ENCODE assay signal across 17 cellular contexts in genomic region chr1:25971882-25972180, GRCh38. TPM values are rescaled to one million over a fixed set of nuclear protein-coding genes. Genes with fewer than 3 reads are reported as not detected.
A peak's percentile ranks its signal among the peaks of the same experiment; 100 is the strongest.
DNase-seq lines count a peak whose midpoint lies in the region; ATAC-seq, FAIRE-seq and TF ChIP-seq lines count a peak whose summit lies in the region.
"Had no signal": no experiment of that assay in that cellular context is flagged by ENCODE, and none has a peak within 500 bp of the region (broad histone marks: within the 10 kb centered on the region; RNA-seq: fewer than 3 reads in every experiment).

No MANE protein-coding gene starts in this region.

- H3K27me3 Mint-ChIP-seq in activated T-cell treated with anti-CD3 and anti-CD28 coated beads, Interleukin-2, amount 50 U/mL, for 4 hours (ENCODE audit: low read depth) = no peaks in the 10 kb centered on the region
- H3K27me3 Mint-ChIP-seq in stimulated activated memory B cell treated with anti-CD40 and anti-IgM and Interleukin-4, amounts not matched to agents 10 μg/mL and 1 μg/mL and 100 μg/mL, for 72 hours = no peaks in the 10 kb centered on the region

- H4K20me1 ChIP-seq in OCI-LY7 (ENCODE audit: insufficient read depth, low read length) (no peaks in the 10 kb centered on the region), GM12878 (ENCODE audit: control insufficient read depth, insufficient read depth) (no peaks in the 10 kb centered on the region)

- TF ChIP-seq CTCF in OCI-LY7 (conservative IDR thresholded peaks at IDR 0.05; ENCODE audit: low read length) (no peak), GM12878 (IDR thresholded peaks at IDR 0.05 in 2 of 3, conservative IDR thresholded peaks at IDR 0.05 in 1 of 3; ENCODE audit: control insufficient read depth in 2 of 3, extremely low read depth in 1 of 3, insufficient read depth in 1 of 3, low read depth in 3 of 3, low read length in 3 of 3) (no peak), GM13976 (IDR thresholded peaks at IDR 0.05; ENCODE audit: borderline replicate concordance, control extremely low read depth, extremely low read depth, insufficient read depth, missing control alignments) (no peak)

- no peak for TF ChIP-seq RAD21 in GM12878 (IDR thresholded peaks at IDR 0.05; ENCODE audit: insufficient read depth, low read depth, low read length)

- H3K36me3 ChIP-seq in OCI-LY7 (ENCODE audit: insufficient read depth, low read length) = peaks cover 25% of the 10 kb centered on the region
- H3K36me3 ChIP-seq in GM12878 (ENCODE audit: control insufficient read depth in 2 of 2, insufficient read depth in 2 of 2, low read length in 1 of 2) = peaks cover 0 to 14% of the 10 kb centered on the region in 2 experiments; a peak in 1 of 4 replicates
- H3K36me3 ChIP-seq: neural progenitor cell had no signal

- no peaks in the 10 kb centered on the region for H3K9me2 ChIP-seq in OCI-LY7 (ENCODE audit: insufficient read depth, low read length)

- TF ChIP-seq POLR2A in GM12878 (IDR thresholded peaks at IDR 0.05; ENCODE audit: low read depth, low read length) = no peak

- H3K4me3 ChIP-seq in OCI-LY7 (ENCODE audit: low read depth, low read length, poor library complexity, severe bottlenecking) (peak overlapping the region; percentile 3), GM12878 (no peak overlapping the region)
- H3K4me3 ChIP-seq: heart left ventricle, neural progenitor cell had no signal

- RAD21 ChIA-PET in GM12878 (lab: Charles Lee; ENCODE audit: unreplicated experiment) = no interaction called here

- CTCF ChIA-PET in OCI-LY7 (lab: Charles Lee; ENCODE audit: unreplicated experiment) = no interaction called here
- CTCF ChIA-PET in GM12878 (lab: Yijun Ruan, JAX) = interaction anchor here (0.6 to 1.5 kb wide), 3 partner anchors 10 to 77 kb away, joined by 3 to 5 read pairs (median 3); no protein-coding TSS in a partner anchor

- 100% methylated on average over 1 of the region's 1 CpG for WGBS in GM12878 (ENCODE audit: insufficient coverage, insufficient replicate concordance, low lambda C conversion rate, missing lambda C conversion rate)

- SMC1A ChIA-PET in GM12878 (lab: Charles Lee; ENCODE audit: uncharacterized antibody, unreplicated experiment) = interaction anchor here (1.0 to 1.6 kb wide), 4 partner anchors 26 to 76 kb away, joined by 3 to 6 read pairs (median 3); partner anchors contain the start of gene PAFAH2

- in situ Hi-C loops in GM12878 (cut with MboI) (no loop called here), GM13976 (cut with MboI; ENCODE audit: low sequenced_read_pairs, unreplicated experiment) (no loop called here)

- no peak for FAIRE-seq in GM12878 (lab: Jason Lieb, UNC)
- FAIRE-seq: bronchial epithelial cell had no signal

- peak overlapping the region; percentile 70 for H3K27ac Mint-ChIP-seq in stimulated activated memory B cell treated with anti-CD40 and anti-IgM and Interleukin-4, amounts not matched to agents 10 μg/mL and 1 μg/mL and 100 μg/mL, for 72 hours
- H3K27ac Mint-ChIP-seq: neural progenitor cell had no signal

- H3K27me3 ChIP-seq in GM12878 (replicated peaks in 1 of 2; ENCODE audit: control insufficient read depth in 2 of 2, insufficient read depth in 2 of 2, low read length in 1 of 2) = no peaks in the 10 kb centered on the region
- H3K27me3 ChIP-seq: heart left ventricle, neural progenitor cell had no signal

- no peak overlapping the region for H3K9ac ChIP-seq in GM12878 (ENCODE audit: control insufficient read depth, insufficient read depth, low read length)
- H3K9ac ChIP-seq: neural progenitor cell had no signal

- H3K4me1 ChIP-seq in OCI-LY7 (ENCODE audit: insufficient read depth, low read length, poor library complexity, severe bottlenecking) (peaks cover 17% of the 10 kb centered on the region), GM12878 (ENCODE audit: control insufficient read depth, insufficient read depth, low read length) (peaks cover 10% of the 10 kb centered on the region)
- H3K4me1 ChIP-seq: neural progenitor cell had no signal

- no peak for DNase-seq in activated T-cell treated with anti-CD3 and anti-CD28 coated beads, Interleukin-2, amount 50 U/mL, for 4 hours
- DNase-seq in activated T-cell treated with anti-CD3 and anti-CD28 coated beads, Interleukin-2, amount 50 U/mL, for 48 hours = no peak
- DNase-seq in OCI-LY7 (ENCODE audit: low spot score) (no peak), GM12878 (ENCODE audit: low read depth, low spot score) (no peak), GM13976 (ENCODE audit: low spot score) (no peak), NCI-H2107 treated with DMSO at 0.1 percent for 48 hours (lab: John Stamatoyannopoulos, UW; ENCODE audit: unreplicated experiment) (no peak)
- DNase-seq: Calu3, heart left ventricle, NCI-H1694, SHP77 treated with DMSO at 0.1 percent for 48 hours, T1000 had no signal

- peak; percentile 30 to 49 for ATAC-seq in activated T-cell treated with anti-CD3 and anti-CD28 coated beads, Interleukin-2, amount 50 U/mL, for 4 hours
- ATAC-seq in GM12878 (no peak), HG03097 (IDR thresholded peaks at IDR 0.05; ENCODE audit: low FRiP score, unreplicated experiment) (no peak)
- peak; percentile 2 for ATAC-seq in stimulated activated memory B cell treated with anti-CD40 and anti-IgM and Interleukin-4, amounts not matched to agents 10 μg/mL and 1 μg/mL and 100 μg/mL, for 72 hours
- ATAC-seq: HCT116, heart left ventricle had no signal

- peaks cover 38% of the 10 kb centered on the region for H3K4me1 Mint-ChIP-seq in activated T-cell treated with anti-CD3 and anti-CD28 coated beads, Interleukin-2, amount 50 U/mL, for 4 hours (ENCODE audit: low read depth)
- peaks cover 24% of the 10 kb centered on the region for H3K4me1 Mint-ChIP-seq in stimulated activated memory B cell treated with anti-CD40 and anti-IgM and Interleukin-4, amounts not matched to agents 10 μg/mL and 1 μg/mL and 100 μg/mL, for 72 hours
- H3K4me1 Mint-ChIP-seq: neural progenitor cell had no signal

- peak overlapping the region; percentile 71 for H3K27ac ChIP-seq in OCI-LY7 (ENCODE audit: low read depth, low read length, poor library complexity, severe bottlenecking)
- H3K27ac ChIP-seq in GM12878 (ENCODE audit: control insufficient read depth, insufficient read depth) = peak overlapping the region; percentile 46; the same call in 1 of the 2 replicates
- H3K27ac ChIP-seq: heart left ventricle, neural progenitor cell had no signal

- H2AFZ ChIP-seq in OCI-LY7 (ENCODE audit: low read length) (peak overlapping the region; percentile 77; the same call in 1 of the 2 replicates), GM12878 (ENCODE audit: control insufficient read depth, low read depth, low read length) (peak overlapping the region; percentile 25; the same call in 1 of the 2 replicates)
- H2AFZ ChIP-seq: neural progenitor cell had no signal

- intact Hi-C loops in OCI-LY7 (cut with micrococcal nuclease; ENCODE audit: unreplicated experiment) = no loop called here
- intact Hi-C loops in GM12878 (cut with micrococcal nuclease; ENCODE audit: unreplicated experiment) = no loop called here

- H3K9me3 ChIP-seq in OCI-LY7 (ENCODE audit: low read length) (no peaks in the 10 kb centered on the region), GM12878 (replicated peaks; ENCODE audit: control insufficient read depth, insufficient read depth, low read length) (no peaks in the 10 kb centered on the region)
- H3K9me3 ChIP-seq: heart left ventricle had no signal

- BruUV-seq in OCI-LY7 (replicated peaks; lab: Mats Ljungman, UMichigan) (no TSS peak), GM12878 (replicated peaks; lab: Mats Ljungman, UMichigan) (no TSS peak)

- H3K9me3 Mint-ChIP-seq in activated T-cell treated with anti-CD3 and anti-CD28 coated beads, Interleukin-2, amount 50 U/mL, for 4 hours = no peaks in the 10 kb centered on the region
- no peaks in the 10 kb centered on the region for H3K9me3 Mint-ChIP-seq in stimulated activated memory B cell treated with anti-CD40 and anti-IgM and Interleukin-4, amounts not matched to agents 10 μg/mL and 1 μg/mL and 100 μg/mL, for 72 hours
- H3K9me3 Mint-ChIP-seq: neural progenitor cell had no signal

- no peak overlapping the region for H3K4me3 Mint-ChIP-seq in activated T-cell treated with anti-CD3 and anti-CD28 coated beads, Interleukin-2, amount 50 U/mL, for 4 hours
- H3K4me3 Mint-ChIP-seq in stimulated activated memory B cell treated with anti-CD40 and anti-IgM and Interleukin-4, amounts not matched to agents 10 μg/mL and 1 μg/mL and 100 μg/mL, for 72 hours = no peak overlapping the region
- H3K4me3 Mint-ChIP-seq: neural progenitor cell had no signal

- no peak for TF ChIP-seq EP300 in GM12878 (IDR thresholded peaks at IDR 0.05; ENCODE audit: borderline replicate concordance in 1 of 2, control insufficient read depth in 1 of 2, low read depth in 2 of 2, low read length in 2 of 2)

- H3K36me3 Mint-ChIP-seq in activated T-cell treated with anti-CD3 and anti-CD28 coated beads, Interleukin-2, amount 50 U/mL, for 4 hours (ENCODE audit: insufficient read depth) = peaks cover 43% of the 10 kb centered on the region
- H3K36me3 Mint-ChIP-seq in stimulated activated memory B cell treated with anti-CD40 and anti-IgM and Interleukin-4, amounts not matched to agents 10 μg/mL and 1 μg/mL and 100 μg/mL, for 72 hours = peaks cover 62% of the 10 kb centered on the region

- POLR2A ChIA-PET in OCI-LY7 (lab: Charles Lee) (interaction anchor here (0.6 to 2.3 kb wide), 6 partner anchors 10 to 1071 kb away, joined by 3 to 11 read pairs (median 4); partner anchors contain the start of gene PAFAH2), GM12878 (lab: Charles Lee) (interaction anchor here (0.6 kb wide), 2 partner anchors 14 to 204 kb away, joined by 3 to 4 read pairs; no protein-coding TSS in a partner anchor)

- peak overlapping the region; percentile 54 for H3K4me2 ChIP-seq in OCI-LY7 (ENCODE audit: low read length)
- H3K4me2 ChIP-seq in GM12878 (ENCODE audit: control insufficient read depth, insufficient read depth) = peak overlapping the region; percentile 44
- H3K4me2 ChIP-seq: neural progenitor cell had no signal

- H3K79me2 ChIP-seq in OCI-LY7 (ENCODE audit: insufficient read depth, low read depth, low read length) (no peaks in the 10 kb centered on the region), GM12878 (ENCODE audit: control insufficient read depth, insufficient read depth, low read length) (no peaks in the 10 kb centered on the region)

RNA-seq across cellular contexts. Expression of gene PAFAH2, which starts 26.0 kb away (rescaled TPM):
- 10 to 100 TPM in 1 of 3 donors, 1 to 10 TPM in 2; 7.1 to 10.4 (median 8.3) TPM for total RNA-seq in activated T-cell treated with anti-CD3 and anti-CD28 coated beads, Interleukin-2, amount 50 U/mL, for 4 hours
- total RNA-seq in OCI-LY7 (2014; rRNA removed; shearing (Covaris generic)) = 2.9 and 4.1 TPM in 2 replicates
- total RNA-seq in OCI-LY7 (2022) = 7.3 and 8.7 TPM in 2 replicates
- total RNA-seq in GM12878 (2013; cell fraction: nucleolus; rRNA removed) = 6.9 and 7.0 TPM in 2 replicates
- 4.9 and 5.2 TPM in 2 replicates for total RNA-seq in GM12878 (2014; rRNA removed)
- total RNA-seq in GM12878 (2014; rRNA removed; fragmentation: Illumina TruSeq; extraction: Trizol) = 5.9 and 6.8 TPM in 2 replicates
- 5.0 and 6.6 TPM in 2 replicates for total RNA-seq in GM12878 (2021)
- 2.3 TPM for polyA plus RNA-seq in GM12878 (2011; ENCODE audit: low read depth)
- polyA plus RNA-seq in GM12878 (2011; rRNA removed) = 9.5 and 9.6 TPM in 2 replicates
- 7.4 and 7.8 TPM in 2 replicates for polyA plus RNA-seq in GM12878 (2011; cell fraction: cytosol; rRNA removed)
- 4.0 and 5.2 TPM in 2 replicates for polyA plus RNA-seq in GM12878 (2011; cell fraction: nucleus; rRNA removed)
- polyA plus RNA-seq in GM12878 (2012) = 2.6 and 4.6 TPM in 2 replicates
- 5.3 and 6.5 TPM in 2 replicates for polyA plus RNA-seq in GM12878 (2014; fragmentation: Illumina TruSeq; extraction: Trizol)
- polyA plus RNA-seq in GM12878 (2014; fragmentation: Nextera tagmentation; extraction: Ambion mirVana) = 1 to 10 TPM; 3.0 to 4.0 TPM
- 6.9 and 7.0 TPM in 2 replicates for polyA plus RNA-seq in GM12878 (2014; rRNA removed)
- 1 to 10 TPM; 6.5 to 7.7 TPM for polyA plus RNA-seq in GM12878 (2016; fragmentation: Nextera tagmentation; extraction: Ambion mirVana)
- 7.3 and 7.5 TPM in 2 replicates for polyA minus RNA-seq in GM12878 (2011; rRNA and poly(A)+ RNA removed)
- 2.4 and 2.9 TPM in 2 replicates for polyA minus RNA-seq in GM12878 (2011; cell fraction: cytosol; rRNA and poly(A)+ RNA removed)
- 2.3 and 3.9 TPM in 2 replicates for polyA minus RNA-seq in GM12878 (2011; cell fraction: nucleus; rRNA and poly(A)+ RNA removed)

RNA-seq across cellular contexts. Expression of gene EXTL1, which starts 49.7 kb away (rescaled TPM):
- not detected for total RNA-seq in activated T-cell treated with anti-CD3 and anti-CD28 coated beads, Interleukin-2, amount 50 U/mL, for 4 hours
- total RNA-seq in OCI-LY7 (2014; rRNA removed; shearing (Covaris generic)) = not detected in 2 replicates
- total RNA-seq in OCI-LY7 (2022) (0.26 and 0.67 TPM in 2 replicates), GM12878 (2014; rRNA removed) (not detected in 2 replicates), GM12878 (2014; rRNA removed; fragmentation: Illumina TruSeq; extraction: Trizol) (not detected in 2 replicates), GM12878 (2021) (not detected in 2 replicates)
- not detected in 2 replicates for total RNA-seq in GM12878 (2013; cell fraction: nucleolus; rRNA removed)
- not detected for polyA plus RNA-seq in GM12878 (2011; ENCODE audit: low read depth)
- polyA plus RNA-seq in GM12878 (2011; rRNA removed) (not detected in 2 replicates), GM12878 (2014; fragmentation: Illumina TruSeq; extraction: Trizol) (not detected in 2 replicates), GM12878 (2014; fragmentation: Nextera tagmentation; extraction: Ambion mirVana) (not detected), GM12878 (2014; rRNA removed) (not detected in 2 replicates), GM12878 (2016; fragmentation: Nextera tagmentation; extraction: Ambion mirVana) (not detected)
- polyA plus RNA-seq in GM12878 (2011; cell fraction: cytosol; rRNA removed) = not detected in 2 replicates
- polyA plus RNA-seq in GM12878 (2011; cell fraction: nucleus; rRNA removed) = not detected in 2 replicates
- not detected in 2 replicates for polyA plus RNA-seq in GM12878 (2012)
- not detected in 2 replicates for polyA minus RNA-seq in GM12878 (2011; rRNA and poly(A)+ RNA removed)
- not detected in 2 replicates for polyA minus RNA-seq in GM12878 (2011; cell fraction: cytosol; rRNA and poly(A)+ RNA removed)
- not detected in 2 replicates for polyA minus RNA-seq in GM12878 (2011; cell fraction: nucleus; rRNA and poly(A)+ RNA removed)
- total RNA-seq: bronchial epithelial cell, Calu3, HT1080 had no signal

Comparison
In these comparisons a context has a peak if more than half of its experiments do, and no peak if none do; other contexts are left out.
1. ATAC-seq: peak in activated T-cell treated with anti-CD3 and anti-CD28 coated beads, Interleukin-2, amount 50 U/mL, for 4 hours (2 of 2) and stimulated activated memory B cell treated with anti-CD40 and anti-IgM and Interleukin-4, amounts not matched to agents 10 μg/mL and 1 μg/mL and 100 μg/mL, for 72 hours (single experiment); none in GM12878 (single experiment) and HG03097 (single experiment).